8 cellular contexts compared by ENCODE assay signal in genomic region chr19:12294308-12295158, GRCh38. TPM values are rescaled to one million over a fixed set of nuclear protein-coding genes. Genes with fewer than 3 reads are reported as not detected.
DNase-seq lines count a peak whose midpoint lies in the region; ATAC-seq, FAIRE-seq and TF ChIP-seq lines count a peak whose summit lies in the region.

Gene ZNF44 (minus strand): TSS chr19:12294883. CDS start chr19:12294694, 189 bp downstream.

- H3K4me3 Mint-ChIP-seq in T-helper 1 cell treated with Interleukin-12 subunit alpha and Interleukin-12 subunit beta and Interleukin-4 antibody, amounts not matched to agents 30 μg/mL and 1 μg/mL, for 36 hours: peak within 1 kb of the TSS; percentile 100

- peak within 1 kb of the TSS; percentile 100 for H3K27ac Mint-ChIP-seq in T-helper 1 cell treated with Interleukin-12 subunit alpha and Interleukin-12 subunit beta and Interleukin-4 antibody, amounts not matched to agents 30 μg/mL and 1 μg/mL, for 36 hours

- no peak for FAIRE-seq in urothelium cell line (lab: Jason Lieb, UNC)

- H3K4me1 ChIP-seq in right atrium auricular region: peaks cover 0 to 32% of the 10 kb centered on the region in 2 donors
- H3K4me1 ChIP-seq in psoas muscle: peaks cover 18% of the 10 kb centered on the region

- intact Hi-C loops in psoas muscle (cut with DNase I): loop anchor here (2.0 to 10.0 kb wide), 3 partner anchors 36 to 330 kb away; partner anchors contain the start of genes ZNF563 (in 1 of the 2) and ZNF763 (in 1 of the 2)

- H3K36me3 ChIP-seq in right atrium auricular region (no peaks in the 10 kb centered on the region), psoas muscle (ENCODE audit: insufficient read depth in 1 of 2, low read depth in 1 of 2) (no peaks in the 10 kb centered on the region)

- ATAC-seq in HG02759 (IDR thresholded peaks at IDR 0.05; ENCODE audit: unreplicated experiment) (peak; percentile 89), psoas muscle (peak; percentile 98 to 99 (median 99))

- H3K9me3 Mint-ChIP-seq in T-helper 1 cell treated with Interleukin-12 subunit alpha and Interleukin-12 subunit beta and Interleukin-4 antibody, amounts not matched to agents 30 μg/mL and 1 μg/mL, for 36 hours: peaks cover 30% of the 10 kb centered on the region

- H3K27ac ChIP-seq in angular gyrus (ENCODE audit: low read depth, low read length) (peak within 1 kb of the TSS; percentile 80), right atrium auricular region (peak within 1 kb of the TSS; percentile 93 to 98), psoas muscle (peak within 1 kb of the TSS; percentile 98)

- peaks cover 35% of the 10 kb centered on the region for H3K36me3 Mint-ChIP-seq in T-helper 1 cell treated with Interleukin-12 subunit alpha and Interleukin-12 subunit beta and Interleukin-4 antibody, amounts not matched to agents 30 μg/mL and 1 μg/mL, for 36 hours (ENCODE audit: low read depth)

- TF ChIP-seq CTCF in GM12875 (IDR thresholded peaks at IDR 0.05; ENCODE audit: borderline replicate concordance, insufficient read depth, low read depth, low read length) (no peak), right atrium auricular region (IDR thresholded peaks at IDR 0.05) (peak in 1 of 2 donors; percentile 8), psoas muscle (IDR thresholded peaks at IDR 0.05) (no peak)

- H3K4me1 Mint-ChIP-seq in T-helper 1 cell treated with Interleukin-12 subunit alpha and Interleukin-12 subunit beta and Interleukin-4 antibody, amounts not matched to agents 30 μg/mL and 1 μg/mL, for 36 hours (ENCODE audit: low read depth): peaks cover 26% of the 10 kb centered on the region

- no peaks in the 10 kb centered on the region for H3K27me3 Mint-ChIP-seq in T-helper 1 cell treated with Interleukin-12 subunit alpha and Interleukin-12 subunit beta and Interleukin-4 antibody, amounts not matched to agents 30 μg/mL and 1 μg/mL, for 36 hours (ENCODE audit: low read depth)

- H3K4me3 ChIP-seq in GM12875 (ENCODE audit: low read depth, low read length): peak within 1 kb of the TSS; percentile 96
- peak within 1 kb of the TSS; percentile 97 to 99 for H3K4me3 ChIP-seq in right atrium auricular region
- peak within 1 kb of the TSS; percentile 100 for H3K4me3 ChIP-seq in psoas muscle

- DNase-seq in NCI-H1417 treated with DMSO at 0.1 percent for 48 hours (lab: John Stamatoyannopoulos, UW) (peak; percentile 85), right atrium auricular region (ENCODE audit: low spot score) (peak; percentile 99), psoas muscle (peak; percentile 98), urothelium cell line (ENCODE audit: low spot score) (peak; percentile 88)

- WGBS in psoas muscle, 3 donors: 0 to 1% (median 0%) methylated on average over 48 to 64 of the region's 64 CpGs

- no peaks in the 10 kb centered on the region for H3K27me3 ChIP-seq in right atrium auricular region
- H3K27me3 ChIP-seq in psoas muscle (ENCODE audit: insufficient read depth in 3 of 3, low read length in 2 of 3): no peaks in the 10 kb centered on the region

- H3K9me3 ChIP-seq in right atrium auricular region (no peaks in the 10 kb centered on the region), psoas muscle (no peaks in the 10 kb centered on the region)

RNA-seq across cellular contexts. Expression of gene ZNF44, which starts in this region (rescaled TPM):
- 1 to 10 TPM; 4.6 to 8.6 TPM for total RNA-seq in right atrium auricular region
- total RNA-seq in psoas muscle: 1 to 10 TPM; 2.9 to 8.3 (median 6.0) TPM
- 1 to 10 TPM; 2.6 to 8.5 (median 5.5) TPM for polyA plus RNA-seq in psoas muscle

Comparison
In these comparisons a context has a peak if more than half of its experiments do, and no peak if none do; other contexts are left out.
1. Peak in every context shown above with its lines: DNase-seq, ATAC-seq, H3K4me3 ChIP-seq and H3K27ac ChIP-seq.